ENCODE assay signal across 2 cellular contexts in the genomic region with DNA sequence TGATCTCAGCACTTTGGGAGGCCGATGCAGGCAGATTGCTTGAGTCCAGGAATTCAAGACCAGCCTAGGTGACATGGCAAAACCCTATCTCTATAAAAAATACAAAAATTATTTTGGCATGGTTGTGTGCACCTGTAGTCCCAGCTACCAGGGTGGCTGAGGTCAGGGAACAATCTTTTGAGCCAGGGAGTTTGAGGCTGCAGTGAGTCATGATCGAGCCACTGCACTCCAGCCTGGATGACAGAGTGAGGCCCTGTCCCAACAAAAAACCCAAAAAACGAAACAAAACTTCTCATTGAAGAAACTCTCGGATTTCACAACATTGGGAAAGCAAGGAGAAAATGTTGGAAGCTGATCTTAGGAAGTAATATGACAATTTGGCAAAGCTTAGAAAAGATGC.
TF ChIP-seq lines count a peak whose summit lies in the region.

No MANE protein-coding gene starts in this region.

TF ChIP-seq in H1, 55 proteins besides CTCF, POLR2A, EP300 and RAD21:
- TF ChIP-seq CBX8 (IDR thresholded peaks at IDR 0.05; ENCODE audit: borderline replicate concordance, low read depth, low read length) (no peak), SUZ12 (IDR thresholded peaks at IDR 0.05; ENCODE audit: low read length) (no peak), HDAC2 (IDR thresholded peaks at IDR 0.05; ENCODE audit: borderline replicate concordance in 1 of 2, low read depth in 2 of 2, low read length in 2 of 2) (no peak), RFX5 (IDR thresholded peaks at IDR 0.05; ENCODE audit: borderline replicate concordance, low read depth, low read length) (no peak), PHF8 (conservative IDR thresholded peaks at IDR 0.05; ENCODE audit: low read depth, low read length) (no peak), ZNF274 (IDR thresholded peaks at IDR 0.05; ENCODE audit: borderline replicate concordance, extremely low read depth, low read length) (no peak), SP4 (IDR thresholded peaks at IDR 0.05; ENCODE audit: low read length) (no peak), SP1 (IDR thresholded peaks at IDR 0.05; ENCODE audit: low read depth, low read length) (no peak), BACH1 (IDR thresholded peaks at IDR 0.05; ENCODE audit: low read length) (no peak), GTF2F1 (IDR thresholded peaks at IDR 0.05; ENCODE audit: borderline replicate concordance, low read depth, low read length) (no peak), RNF2 (IDR thresholded peaks at IDR 0.05; ENCODE audit: borderline replicate concordance, low read depth, low read length, missing control alignments, poor library complexity, severe bottlenecking) (no peak), BCL11A (IDR thresholded peaks at IDR 0.05; ENCODE audit: low read depth in 2 of 2, low read length in 2 of 2) (no peak), TEAD4 (IDR thresholded peaks at IDR 0.05; ENCODE audit: low read depth, low read length) (no peak), TBP (IDR thresholded peaks at IDR 0.05; ENCODE audit: low read depth, low read length) (no peak), EGR1 (IDR thresholded peaks at IDR 0.05; ENCODE audit: borderline replicate concordance, low read depth, low read length) (no peak)

TF ChIP-seq in HepG2, 621 proteins besides CTCF, POLR2A, EP300 and RAD21:
- no peak for TF ChIP-seq NONO (IDR thresholded peaks at IDR 0.05)
- no peak for TF ChIP-seq NONO (CRISPR knock-in tag; conservative IDR thresholded peaks at IDR 0.05)
- TF ChIP-seq REXO4 (CRISPR knock-in tag; IDR thresholded peaks at IDR 0.05; ENCODE audit: borderline replicate concordance): no peak
- TF ChIP-seq ZNF841 (CRISPR knock-in tag; IDR thresholded peaks at IDR 0.05; ENCODE audit: borderline replicate concordance): no peak
- TF ChIP-seq MEIS1 (CRISPR knock-in tag; IDR thresholded peaks at IDR 0.05; ENCODE audit: borderline replicate concordance): no peak
- no peak for TF ChIP-seq SIX4 (CRISPR knock-in tag; IDR thresholded peaks at IDR 0.05)
- no peak for TF ChIP-seq ZNF570 (CRISPR knock-in tag; IDR thresholded peaks at IDR 0.05; ENCODE audit: borderline replicate concordance)
- no peak for TF ChIP-seq ZNF136 (CRISPR knock-in tag; IDR thresholded peaks at IDR 0.05; ENCODE audit: low read depth)
- no peak for TF ChIP-seq MAX (IDR thresholded peaks at IDR 0.05)
- TF ChIP-seq KLF16 (CRISPR knock-in tag; IDR thresholded peaks at IDR 0.05): no peak
- no peak for TF ChIP-seq ZHX2 (IDR thresholded peaks at IDR 0.05; ENCODE audit: low read depth)
- TF ChIP-seq ZHX2 (CRISPR knock-in tag; IDR thresholded peaks at IDR 0.05; ENCODE audit: borderline replicate concordance): no peak
- TF ChIP-seq CBX2 (IDR thresholded peaks at IDR 0.05; ENCODE audit: low read depth, low read length): no peak
- no peak for TF ChIP-seq CBX2 (CRISPR knock-in tag; IDR thresholded peaks at IDR 0.05; ENCODE audit: low read depth)
- no peak for TF ChIP-seq ZNF335 (CRISPR knock-in tag; IDR thresholded peaks at IDR 0.05)
- TF ChIP-seq KLF6 (CRISPR knock-in tag; IDR thresholded peaks at IDR 0.05): no peak
- TF ChIP-seq ZNF3 (CRISPR knock-in tag; IDR thresholded peaks at IDR 0.05): no peak
- TF ChIP-seq ZBTB34 (CRISPR knock-in tag; IDR thresholded peaks at IDR 0.05): no peak
- TF ChIP-seq, protein P1, sequence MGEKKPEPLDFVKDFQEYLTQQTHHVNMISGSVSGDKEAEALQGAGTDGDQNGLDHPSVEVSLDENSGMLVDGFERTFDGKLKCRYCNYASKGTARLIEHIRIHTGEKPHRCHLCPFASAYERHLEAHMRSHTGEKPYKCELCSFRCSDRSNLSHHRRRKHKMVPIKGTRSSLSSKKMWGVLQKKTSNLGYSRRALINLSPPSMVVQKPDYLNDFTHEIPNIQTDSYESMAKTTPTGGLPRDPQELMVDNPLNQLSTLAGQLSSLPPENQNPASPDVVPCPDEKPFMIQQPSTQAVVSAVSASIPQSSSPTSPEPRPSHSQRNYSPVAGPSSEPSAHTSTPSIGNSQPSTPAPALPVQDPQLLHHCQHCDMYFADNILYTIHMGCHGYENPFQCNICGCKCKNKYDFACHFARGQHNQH (CRISPR knock-in tag; IDR thresholded peaks at IDR 0.05): no peak
TF ChIP-seq in HepG2: peak in this region for 0.
